ENCODE assay signal across 1 cellular context in genomic region chr6:119078449-119079287, GRCh38.
TF ChIP-seq lines count a peak whose summit lies in the region.

A gene with protein sequence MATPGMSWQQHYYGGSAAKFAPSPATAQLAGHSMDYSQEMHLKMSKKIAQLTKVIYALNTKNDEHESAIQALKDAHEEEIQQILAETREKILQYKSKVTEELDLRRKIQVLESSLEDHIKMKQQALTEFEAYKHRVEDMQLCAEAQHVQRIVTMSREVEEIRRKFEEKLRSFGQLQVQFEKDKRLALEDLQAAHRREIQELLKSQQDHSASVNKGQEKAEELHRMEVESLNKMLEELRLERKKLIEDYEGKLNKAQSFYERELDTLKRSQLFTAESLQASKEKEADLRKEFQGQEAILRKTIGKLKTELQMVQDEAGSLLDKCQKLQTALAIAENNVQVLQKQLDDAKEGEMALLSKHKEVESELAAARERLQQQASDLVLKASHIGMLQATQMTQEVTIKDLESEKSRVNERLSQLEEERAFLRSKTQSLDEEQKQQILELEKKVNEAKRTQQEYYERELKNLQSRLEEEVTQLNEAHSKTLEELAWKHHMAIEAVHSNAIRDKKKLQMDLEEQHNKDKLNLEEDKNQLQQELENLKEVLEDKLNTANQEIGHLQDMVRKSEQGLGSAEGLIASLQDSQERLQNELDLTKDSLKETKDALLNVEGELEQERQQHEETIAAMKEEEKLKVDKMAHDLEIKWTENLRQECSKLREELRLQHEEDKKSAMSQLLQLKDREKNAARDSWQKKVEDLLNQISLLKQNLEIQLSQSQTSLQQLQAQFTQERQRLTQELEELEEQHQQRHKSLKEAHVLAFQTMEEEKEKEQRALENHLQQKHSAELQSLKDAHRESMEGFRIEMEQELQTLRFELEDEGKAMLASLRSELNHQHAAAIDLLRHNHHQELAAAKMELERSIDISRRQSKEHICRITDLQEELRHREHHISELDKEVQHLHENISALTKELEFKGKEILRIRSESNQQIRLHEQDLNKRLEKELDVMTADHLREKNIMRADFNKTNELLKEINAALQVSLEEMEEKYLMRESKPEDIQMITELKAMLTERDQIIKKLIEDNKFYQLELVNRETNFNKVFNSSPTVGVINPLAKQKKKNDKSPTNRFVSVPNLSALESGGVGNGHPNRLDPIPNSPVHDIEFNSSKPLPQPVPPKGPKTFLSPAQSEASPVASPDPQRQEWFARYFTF (minus strand): TSS chr6:119078664. CDS start chr6:119078299, 365 bp downstream.

TF ChIP-seq in HEK293, 187 proteins besides CTCF, POLR2A, EP300 and RAD21 (continued from another document):
- TF ChIP-seq SP3 (tag by site-specific recombination; IDR thresholded peaks at IDR 0.05): peak; percentile 7; the same call in 1 of the 2 replicates
- peak; percentile 84; the same call in 1 of the 2 replicates for TF ChIP-seq ZNF692 (tag by site-specific recombination; IDR thresholded peaks at IDR 0.05)
- TF ChIP-seq WT1 (tag by site-specific recombination; IDR thresholded peaks at IDR 0.05): no peak
- TF ChIP-seq ZNF792 (tag by site-specific recombination; IDR thresholded peaks at IDR 0.05): no peak
- TF ChIP-seq, protein P1, sequence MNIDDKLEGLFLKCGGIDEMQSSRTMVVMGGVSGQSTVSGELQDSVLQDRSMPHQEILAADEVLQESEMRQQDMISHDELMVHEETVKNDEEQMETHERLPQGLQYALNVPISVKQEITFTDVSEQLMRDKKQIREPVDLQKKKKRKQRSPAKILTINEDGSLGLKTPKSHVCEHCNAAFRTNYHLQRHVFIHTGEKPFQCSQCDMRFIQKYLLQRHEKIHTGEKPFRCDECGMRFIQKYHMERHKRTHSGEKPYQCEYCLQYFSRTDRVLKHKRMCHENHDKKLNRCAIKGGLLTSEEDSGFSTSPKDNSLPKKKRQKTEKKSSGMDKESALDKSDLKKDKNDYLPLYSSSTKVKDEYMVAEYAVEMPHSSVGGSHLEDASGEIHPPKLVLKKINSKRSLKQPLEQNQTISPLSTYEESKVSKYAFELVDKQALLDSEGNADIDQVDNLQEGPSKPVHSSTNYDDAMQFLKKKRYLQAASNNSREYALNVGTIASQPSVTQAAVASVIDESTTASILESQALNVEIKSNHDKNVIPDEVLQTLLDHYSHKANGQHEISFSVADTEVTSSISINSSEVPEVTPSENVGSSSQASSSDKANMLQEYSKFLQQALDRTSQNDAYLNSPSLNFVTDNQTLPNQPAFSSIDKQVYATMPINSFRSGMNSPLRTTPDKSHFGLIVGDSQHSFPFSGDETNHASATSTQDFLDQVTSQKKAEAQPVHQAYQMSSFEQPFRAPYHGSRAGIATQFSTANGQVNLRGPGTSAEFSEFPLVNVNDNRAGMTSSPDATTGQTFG (tag by site-specific recombination; IDR thresholded peaks at IDR 0.05; ENCODE audit: borderline replicate concordance): no peak
- TF ChIP-seq ZNF660 (tag by site-specific recombination; IDR thresholded peaks at IDR 0.05): peak; percentile 62
- peak; percentile 78 for TF ChIP-seq ZBTB26 (tag by site-specific recombination; optimal IDR thresholded peaks at IDR 0.05)
- peak; percentile 82 for TF ChIP-seq ZNF629 (tag by site-specific recombination; IDR thresholded peaks at IDR 0.05)
- no peak for TF ChIP-seq ZNF18 (tag by site-specific recombination; IDR thresholded peaks at IDR 0.05)
- TF ChIP-seq ZIC2 (tag by site-specific recombination; IDR thresholded peaks at IDR 0.05): no peak
- no peak for TF ChIP-seq ZNF23 (tag by site-specific recombination; IDR thresholded peaks at IDR 0.05; ENCODE audit: borderline replicate concordance)
- no peak for TF ChIP-seq ZNF211 (tag by site-specific recombination; IDR thresholded peaks at IDR 0.05; ENCODE audit: low read depth)
- no peak for TF ChIP-seq ZNF791 (tag by site-specific recombination; IDR thresholded peaks at IDR 0.05)
- no peak for TF ChIP-seq ZNF707 (tag by site-specific recombination; IDR thresholded peaks at IDR 0.05)
- TF ChIP-seq, protein P2, sequence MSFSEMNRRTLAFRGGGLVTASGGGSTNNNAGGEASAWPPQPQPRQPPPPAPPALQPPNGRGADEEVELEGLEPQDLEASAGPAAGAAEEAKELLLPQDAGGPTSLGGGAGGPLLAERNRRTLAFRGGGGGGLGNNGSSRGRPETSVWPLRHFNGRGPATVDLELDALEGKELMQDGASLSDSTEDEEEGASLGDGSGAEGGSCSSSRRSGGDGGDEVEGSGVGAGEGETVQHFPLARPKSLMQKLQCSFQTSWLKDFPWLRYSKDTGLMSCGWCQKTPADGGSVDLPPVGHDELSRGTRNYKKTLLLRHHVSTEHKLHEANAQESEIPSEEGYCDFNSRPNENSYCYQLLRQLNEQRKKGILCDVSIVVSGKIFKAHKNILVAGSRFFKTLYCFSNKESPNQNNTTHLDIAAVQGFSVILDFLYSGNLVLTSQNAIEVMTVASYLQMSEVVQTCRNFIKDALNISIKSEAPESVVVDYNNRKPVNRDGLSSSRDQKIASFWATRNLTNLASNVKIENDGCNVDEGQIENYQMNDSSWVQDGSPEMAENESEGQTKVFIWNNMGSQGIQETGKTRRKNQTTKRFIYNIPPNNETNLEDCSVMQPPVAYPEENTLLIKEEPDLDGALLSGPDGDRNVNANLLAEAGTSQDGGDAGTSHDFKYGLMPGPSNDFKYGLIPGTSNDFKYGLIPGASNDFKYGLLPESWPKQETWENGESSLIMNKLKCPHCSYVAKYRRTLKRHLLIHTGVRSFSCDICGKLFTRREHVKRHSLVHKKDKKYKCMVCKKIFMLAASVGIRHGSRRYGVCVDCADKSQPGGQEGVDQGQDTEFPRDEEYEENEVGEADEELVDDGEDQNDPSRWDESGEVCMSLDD (tag by site-specific recombination; IDR thresholded peaks at IDR 0.05): peak; percentile 63
- TF ChIP-seq, protein P3, sequence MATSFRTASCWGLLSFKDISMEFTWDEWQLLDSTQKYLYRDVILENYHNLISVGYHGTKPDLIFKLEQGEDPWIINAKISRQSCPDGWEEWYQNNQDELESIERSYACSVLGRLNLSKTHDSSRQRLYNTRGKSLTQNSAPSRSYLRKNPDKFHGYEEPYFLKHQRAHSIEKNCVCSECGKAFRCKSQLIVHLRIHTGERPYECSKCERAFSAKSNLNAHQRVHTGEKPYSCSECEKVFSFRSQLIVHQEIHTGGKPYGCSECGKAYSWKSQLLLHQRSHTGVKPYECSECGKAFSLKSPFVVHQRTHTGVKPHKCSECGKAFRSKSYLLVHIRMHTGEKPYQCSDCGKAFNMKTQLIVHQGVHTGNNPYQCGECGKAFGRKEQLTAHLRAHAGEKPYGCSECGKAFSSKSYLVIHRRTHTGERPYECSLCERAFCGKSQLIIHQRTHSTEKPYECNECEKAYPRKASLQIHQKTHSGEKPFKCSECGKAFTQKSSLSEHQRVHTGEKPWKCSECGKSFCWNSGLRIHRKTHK (tag by site-specific recombination; IDR thresholded peaks at IDR 0.05): no peak
- no peak for TF ChIP-seq PRDM1 (tag by site-specific recombination; IDR thresholded peaks at IDR 0.05)
- no peak for TF ChIP-seq ZNF610 (tag by site-specific recombination; IDR thresholded peaks at IDR 0.05; ENCODE audit: borderline replicate concordance)
- no peak for TF ChIP-seq ZSCAN18 (tag by site-specific recombination; IDR thresholded peaks at IDR 0.05)
- no peak for TF ChIP-seq ZNF404 (tag by site-specific recombination; IDR thresholded peaks at IDR 0.05)
- TF ChIP-seq HOXC10 (CRISPR knock-in tag; IDR thresholded peaks at IDR 0.05): no peak; the same call in 1 of the 2 replicates
- TF ChIP-seq ZNF398 (tag by site-specific recombination; IDR thresholded peaks at IDR 0.05): 0 out of 2 replicates have a peak, but pooled peaks have one; percentile 21
- TF ChIP-seq, protein P4, sequence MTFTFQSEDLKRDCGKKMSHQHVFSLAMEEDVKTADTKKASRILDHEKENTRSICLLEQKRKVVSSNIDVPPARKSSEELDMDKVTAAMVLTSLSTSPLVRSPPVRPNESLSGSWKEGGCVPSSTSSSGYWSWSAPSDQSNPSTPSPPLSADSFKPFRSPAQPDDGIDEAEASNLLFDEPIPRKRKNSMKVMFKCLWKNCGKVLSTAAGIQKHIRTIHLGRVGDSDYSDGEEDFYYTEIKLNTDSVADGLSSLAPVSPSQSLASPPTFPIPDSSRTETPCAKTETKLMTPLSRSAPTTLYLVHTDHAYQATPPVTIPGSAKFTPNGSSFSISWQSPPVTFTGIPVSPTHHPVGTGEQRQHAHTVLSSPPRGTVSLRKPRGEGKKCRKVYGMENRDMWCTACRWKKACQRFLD (tag by site-specific recombination; IDR thresholded peaks at IDR 0.05): no peak
TF ChIP-seq in HEK293: peak in this region for 45.
